3 cellular contexts compared by ENCODE assay signal in the genomic region with DNA sequence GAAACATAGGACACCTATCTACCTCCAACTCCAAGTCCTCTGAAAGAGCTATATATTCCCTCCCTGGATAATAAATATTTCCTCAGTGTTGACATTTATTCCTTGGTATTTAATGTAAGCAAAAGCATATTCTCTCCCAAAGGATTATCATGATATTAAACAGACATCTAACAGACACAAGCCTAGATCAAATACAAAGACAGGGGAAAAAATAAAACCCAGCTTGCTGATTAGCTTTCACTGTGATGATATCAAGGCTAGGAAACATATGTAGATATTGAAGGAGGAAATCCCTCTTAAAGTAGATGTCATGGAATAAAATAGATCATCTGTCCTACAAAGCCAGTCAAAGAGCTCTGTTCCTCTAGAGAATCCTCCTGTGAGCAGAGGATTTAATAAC.
"Had no signal": no experiment of that assay in that cellular context is flagged by ENCODE, and none has a peak within 500 bp of the region (broad histone marks: within the 10 kb centered on the region; RNA-seq: fewer than 3 reads in every experiment).

No MANE protein-coding gene starts in this region.

- H3K4me3 ChIP-seq: GM12878 had no signal

- DNase-seq: GDM1, GF-D8 had no signal

- ATAC-seq: GM12878 had no signal
